1 cellular context compared by ENCODE assay signal in genomic region chr5:116739648-116740047, GRCh38.
TF ChIP-seq lines count a peak whose summit lies in the region.

No MANE protein-coding gene starts in this region.

TF ChIP-seq in H1, 55 proteins besides CTCF, POLR2A, EP300 and RAD21:
- TF ChIP-seq HDAC2 (IDR thresholded peaks at IDR 0.05; ENCODE audit: borderline replicate concordance in 1 of 2, low read depth in 2 of 2, low read length in 2 of 2), result no peak
- TF ChIP-seq PHF8 (conservative IDR thresholded peaks at IDR 0.05; ENCODE audit: low read depth, low read length), result no peak
- TF ChIP-seq TBP (IDR thresholded peaks at IDR 0.05; ENCODE audit: low read depth, low read length), result no peak
- no peak for TF ChIP-seq SUZ12 (IDR thresholded peaks at IDR 0.05; ENCODE audit: low read length)
- no peak for TF ChIP-seq ZNF274 (IDR thresholded peaks at IDR 0.05; ENCODE audit: borderline replicate concordance, extremely low read depth, low read length)
- TF ChIP-seq POU5F1 (IDR thresholded peaks at IDR 0.05; ENCODE audit: low read depth, low read length), result no peak
- no peak for TF ChIP-seq RFX5 (IDR thresholded peaks at IDR 0.05; ENCODE audit: borderline replicate concordance, low read depth, low read length)
- no peak for TF ChIP-seq E2F6 (IDR thresholded peaks at IDR 0.05)
- no peak for TF ChIP-seq BCL11A (IDR thresholded peaks at IDR 0.05; ENCODE audit: low read depth in 2 of 2, low read length in 2 of 2)
- TF ChIP-seq RNF2 (IDR thresholded peaks at IDR 0.05; ENCODE audit: borderline replicate concordance, low read depth, low read length, missing control alignments, poor library complexity, severe bottlenecking), result no peak
- TF ChIP-seq EGR1 (IDR thresholded peaks at IDR 0.05; ENCODE audit: borderline replicate concordance, low read depth, low read length), result no peak
- TF ChIP-seq KDM1A (IDR thresholded peaks at IDR 0.05; ENCODE audit: borderline replicate concordance, low read length), result no peak
- TF ChIP-seq ATF2 (IDR thresholded peaks at IDR 0.05; ENCODE audit: low read length), result no peak
- no peak for TF ChIP-seq HDAC6 (IDR thresholded peaks at IDR 0.05; ENCODE audit: low read depth, low read length)
- TF ChIP-seq GABPA (IDR thresholded peaks at IDR 0.05; ENCODE audit: borderline replicate concordance, insufficient read depth, low read length), result no peak
